ENCODE assay signal across 2 cellular contexts in the genomic region with DNA sequence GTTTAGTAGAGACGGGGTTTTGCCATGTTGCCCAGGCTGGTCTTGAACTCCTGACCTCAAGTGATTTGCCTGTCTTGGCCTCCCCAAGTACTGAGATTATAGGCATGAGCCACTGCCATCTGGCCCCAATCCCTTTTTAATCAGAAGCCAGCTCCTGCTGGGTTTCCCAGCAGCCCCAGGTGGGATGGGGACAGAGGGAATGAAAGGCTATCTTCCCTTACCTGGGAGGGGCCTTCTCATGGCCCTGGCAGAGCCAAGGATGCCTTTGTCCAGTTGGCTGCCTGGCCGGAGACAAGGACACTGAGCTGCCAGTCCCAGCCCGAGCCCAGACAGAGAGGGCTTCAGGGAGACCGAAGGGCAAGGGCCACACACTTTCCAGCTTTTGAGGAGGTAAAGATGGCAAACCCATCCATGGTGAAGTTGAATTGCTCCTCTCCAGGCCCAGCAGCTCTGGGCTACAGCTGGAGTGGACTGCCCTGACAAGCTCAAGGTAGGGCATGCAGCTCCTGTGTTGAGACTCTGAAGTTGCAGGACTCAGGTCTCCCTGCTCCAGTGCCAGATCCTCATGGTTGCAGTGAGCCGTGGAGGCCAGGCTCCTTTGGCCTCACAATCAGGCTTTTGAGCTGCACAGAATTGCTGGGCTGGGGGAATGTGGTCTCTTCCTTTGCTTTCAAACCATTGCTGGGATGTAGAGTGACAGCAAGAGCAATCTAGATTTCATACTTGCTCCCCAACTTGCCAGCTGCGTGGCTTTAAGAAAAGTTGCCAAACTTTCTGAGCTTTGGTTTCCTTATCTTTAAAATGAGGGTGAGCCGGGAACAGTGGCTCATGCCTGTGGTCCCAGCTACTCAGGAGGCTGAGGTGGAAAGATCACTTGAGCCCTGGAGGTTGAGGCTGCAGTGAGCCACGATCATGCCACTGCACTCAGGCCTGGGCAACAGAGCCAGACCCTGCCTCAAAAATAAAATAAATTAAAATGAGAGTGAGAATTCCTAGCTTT.
A peak's percentile ranks its signal among the peaks of the same experiment; 100 is the strongest.
TF ChIP-seq lines count a peak whose summit lies in the region.

No MANE protein-coding gene starts in this region.

TF ChIP-seq in HepG2, 621 proteins besides CTCF, POLR2A, EP300 and RAD21 (continues in another document):
- TF ChIP-seq ZNF430 (CRISPR knock-in tag; IDR thresholded peaks at IDR 0.05) (no peak), DNMT1 (CRISPR knock-in tag; IDR thresholded peaks at IDR 0.05) (no peak), ZBTB7A (CRISPR knock-in tag; IDR thresholded peaks at IDR 0.05) (no peak), JUN (CRISPR knock-in tag; IDR thresholded peaks at IDR 0.05) (no peak), NAIF1 (CRISPR knock-in tag; IDR thresholded peaks at IDR 0.05; ENCODE audit: borderline replicate concordance) (no peak), TFDP1 (CRISPR knock-in tag; IDR thresholded peaks at IDR 0.05; ENCODE audit: borderline replicate concordance) (no peak), GATAD1 (CRISPR knock-in tag; IDR thresholded peaks at IDR 0.05) (no peak), PBX2 (CRISPR knock-in tag; IDR thresholded peaks at IDR 0.05) (no peak), ARNT (IDR thresholded peaks at IDR 0.05) (no peak), ZNF224 (CRISPR knock-in tag; IDR thresholded peaks at IDR 0.05) (no peak)
- TF ChIP-seq, protein P1, sequence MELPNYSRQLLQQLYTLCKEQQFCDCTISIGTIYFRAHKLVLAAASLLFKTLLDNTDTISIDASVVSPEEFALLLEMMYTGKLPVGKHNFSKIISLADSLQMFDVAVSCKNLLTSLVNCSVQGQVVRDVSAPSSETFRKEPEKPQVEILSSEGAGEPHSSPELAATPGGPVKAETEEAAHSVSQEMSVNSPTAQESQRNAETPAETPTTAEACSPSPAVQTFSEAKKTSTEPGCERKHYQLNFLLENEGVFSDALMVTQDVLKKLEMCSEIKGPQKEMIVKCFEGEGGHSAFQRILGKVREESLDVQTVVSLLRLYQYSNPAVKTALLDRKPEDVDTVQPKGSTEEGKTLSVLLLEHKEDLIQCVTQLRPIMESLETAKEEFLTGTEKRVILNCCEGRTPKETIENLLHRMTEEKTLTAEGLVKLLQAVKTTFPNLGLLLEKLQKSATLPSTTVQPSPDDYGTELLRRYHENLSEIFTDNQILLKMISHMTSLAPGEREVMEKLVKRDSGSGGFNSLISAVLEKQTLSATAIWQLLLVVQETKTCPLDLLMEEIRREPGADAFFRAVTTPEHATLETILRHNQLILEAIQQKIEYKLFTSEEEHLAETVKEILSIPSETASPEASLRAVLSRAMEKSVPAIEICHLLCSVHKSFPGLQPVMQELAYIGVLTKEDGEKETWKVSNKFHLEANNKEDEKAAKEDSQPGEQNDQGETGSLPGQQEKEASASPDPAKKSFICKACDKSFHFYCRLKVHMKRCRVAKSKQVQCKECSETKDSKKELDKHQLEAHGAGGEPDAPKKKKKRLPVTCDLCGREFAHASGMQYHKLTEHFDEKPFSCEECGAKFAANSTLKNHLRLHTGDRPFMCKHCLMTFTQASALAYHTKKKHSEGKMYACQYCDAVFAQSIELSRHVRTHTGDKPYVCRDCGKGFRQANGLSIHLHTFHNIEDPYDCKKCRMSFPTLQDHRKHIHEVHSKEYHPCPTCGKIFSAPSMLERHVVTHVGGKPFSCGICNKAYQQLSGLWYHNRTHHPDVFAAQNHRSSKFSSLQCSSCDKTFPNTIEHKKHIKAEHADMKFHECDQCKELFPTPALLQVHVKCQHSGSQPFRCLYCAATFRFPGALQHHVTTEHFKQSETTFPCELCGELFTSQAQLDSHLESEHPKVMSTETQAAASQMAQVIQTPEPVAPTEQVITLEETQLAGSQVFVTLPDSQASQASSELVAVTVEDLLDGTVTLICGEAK (IDR thresholded peaks at IDR 0.05): no peak
- TF ChIP-seq, protein P1 (CRISPR knock-in tag; IDR thresholded peaks at IDR 0.05): no peak
- TF ChIP-seq, protein P2, sequence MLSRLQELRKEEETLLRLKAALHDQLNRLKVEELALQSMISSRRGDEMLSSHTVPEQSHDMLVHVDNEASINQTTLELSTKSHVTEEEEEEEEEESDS (CRISPR knock-in tag; IDR thresholded peaks at IDR 0.05; ENCODE audit: borderline replicate concordance): no peak

TF ChIP-seq in K562, 482 proteins besides CTCF, POLR2A, EP300 and RAD21:
- TF ChIP-seq ZBTB8A (IDR thresholded peaks at IDR 0.05; ENCODE audit: partially characterized antibody) (no peak), ZNF121 (CRISPR knock-in tag; conservative IDR thresholded peaks at IDR 0.05) (0 out of 2 replicates have a peak, but pooled peaks have one; percentile 17)
